ENCODE assay signal across 34 cellular contexts in genomic region chr3:81947359-81947758, GRCh38.
"Had no signal": no experiment of that assay in that cellular context is flagged by ENCODE, and none has a peak within 500 bp of the region (broad histone marks: within the 10 kb centered on the region; RNA-seq: fewer than 3 reads in every experiment).

No MANE protein-coding gene starts in this region.

- H3K27ac Mint-ChIP-seq: activated naive CD4-positive, alpha-beta T cell treated with anti-CD3 and anti-CD28 coated beads, Interleukin-2, amount 10 ng/mL, durations not matched to agents 7 days and 5 days; activated T-helper 1 cell treated with anti-CD3 and anti-CD28 coated beads, Interleukin-12 subunit alpha, Interleukin-12 subunit beta, Interleukin-2, Interleukin-4 antibody, amounts not matched to agents 30 ng/mL and 10 ng/mL and 1 ng/mL, durations not matched to agents 14 hours and 24 hours and 36 hours; dendritic cell treated with granulocyte-macrophage colony-stimulating factor and Interleukin-4, amounts not matched to agents 40 ng/mL and 50 ng/mL, for 4 days; endodermal cell; mesothelial cell of epicardium; naive B cell; nephron progenitor cell; progenitor cell of endocrine pancreas; T-helper 2 cell treated with Interferon-gamma antibody and Interleukin-4, amounts not matched to agents 5 μg/mL and 100 μg/mL, for 36 hours had no signal

- H3K36me3 ChIP-seq: brain microvascular endothelial cell, esophagus muscularis mucosa, neutrophil, ovary, right lobe of liver, transverse colon, uterus, WERI-Rb-1 had no signal

- H3K4me1 ChIP-seq: esophagus muscularis mucosa, right lobe of liver, testis, transverse colon, uterus had no signal

- FAIRE-seq: astrocyte, frontal cortex, kidney, TTC549 had no signal

- H3K27me3 Mint-ChIP-seq: activated naive CD4-positive, alpha-beta T cell treated with anti-CD3 and anti-CD28 coated beads, Interleukin-2, amount 10 ng/mL, durations not matched to agents 7 days and 5 days; central memory CD8-positive, alpha-beta T cell; dendritic cell treated with granulocyte-macrophage colony-stimulating factor and Interleukin-4, amounts not matched to agents 40 ng/mL and 50 ng/mL, for 4 days; progenitor cell of endocrine pancreas had no signal

- H3K4me1 Mint-ChIP-seq: activated naive CD4-positive, alpha-beta T cell treated with anti-CD3 and anti-CD28 coated beads, Interleukin-2, amount 10 ng/mL, durations not matched to agents 7 days and 5 days; central memory CD8-positive, alpha-beta T cell; naive B cell; nephron progenitor cell had no signal

- H3K9me3 Mint-ChIP-seq: activated naive CD4-positive, alpha-beta T cell treated with anti-CD3 and anti-CD28 coated beads, Interleukin-2, amount 10 ng/mL, durations not matched to agents 7 days and 5 days; activated T-helper 1 cell treated with anti-CD3 and anti-CD28 coated beads, Interleukin-12 subunit alpha, Interleukin-12 subunit beta, Interleukin-2, Interleukin-4 antibody, amounts not matched to agents 30 ng/mL and 10 ng/mL and 1 ng/mL, durations not matched to agents 14 hours and 24 hours and 36 hours had no signal

- H3K4me3 ChIP-seq: esophagus muscularis mucosa, ovary, right lobe of liver, testis, transverse colon, uterus had no signal

- H3K27me3 ChIP-seq: brain microvascular endothelial cell, esophagus muscularis mucosa, neutrophil, ovary, right lobe of liver, testis, transverse colon, uterus had no signal

- H3K9me3 ChIP-seq: neutrophil, ovary, testis, uterus had no signal

- DNase-seq: activated CD4-positive, alpha-beta T cell treated with anti-CD3 and anti-CD28 coated beads for 48 hours; activated CD4-positive, alpha-beta T cell treated with anti-CD3 and anti-CD28 coated beads, Interleukin-2, amount 50 U/mL, for 48 hours; activated CD8-positive, alpha-beta memory T cell treated with anti-CD3 and anti-CD28 coated beads for 24 hours; activated CD8-positive, alpha-beta memory T cell treated with anti-CD3 and anti-CD28 coated beads, Interleukin-2, amount 50 U/mL, for 4 hours; activated effector memory CD4-positive, alpha-beta T cell treated with anti-CD3 and anti-CD28 coated beads, Interleukin-2, amount 50 U/mL, for 16 hours; activated naive CD4-positive, alpha-beta T cell treated with anti-CD3 and anti-CD28 coated beads, Interleukin-2, amount 10 ng/mL, durations not matched to agents 7 days and 5 days; activated T-cell treated with anti-CD3 and anti-CD28 coated beads, Interleukin-2, amount 50 U/mL, for 1 hour; amniotic stem cell; brain microvascular endothelial cell; endodermal cell; glutamatergic neuron; kidney; left colon; naive B cell; nephron progenitor cell; ovary; right lobe of liver; stimulated activated CD4-positive, alpha-beta T cell treated with anti-CD3 and anti-CD28 coated beads, Interleukin-4, amount 100 ng/mL, for 1 hour; stimulated activated naive CD8-positive, alpha-beta T cell treated with anti-CD3 and anti-CD28 coated beads, Interleukin-15, Interleukin-2, amounts not matched to agents 100 U/mL and 50 U/mL, for 24 hours; testis; transverse colon; uterus; WERI-Rb-1 had no signal

- H3K27ac ChIP-seq: brain microvascular endothelial cell, esophagus muscularis mucosa, neutrophil, ovary, right lobe of liver, testis, transverse colon, uterus, WERI-Rb-1 had no signal

- H3K4me3 Mint-ChIP-seq: activated naive CD4-positive, alpha-beta T cell treated with anti-CD3 and anti-CD28 coated beads, Interleukin-2, amount 10 ng/mL, durations not matched to agents 7 days and 5 days; activated T-helper 1 cell treated with anti-CD3 and anti-CD28 coated beads, Interleukin-12 subunit alpha, Interleukin-12 subunit beta, Interleukin-2, Interleukin-4 antibody, amounts not matched to agents 30 ng/mL and 10 ng/mL and 1 ng/mL, durations not matched to agents 14 hours and 24 hours and 36 hours; central memory CD8-positive, alpha-beta T cell; dendritic cell treated with granulocyte-macrophage colony-stimulating factor and Interleukin-4, amounts not matched to agents 40 ng/mL and 50 ng/mL, for 4 days; endodermal cell; mesothelial cell of epicardium; naive B cell; nephron progenitor cell; T-helper 2 cell treated with Interferon-gamma antibody and Interleukin-4, amounts not matched to agents 5 μg/mL and 100 μg/mL, for 36 hours had no signal

- H3K36me3 Mint-ChIP-seq: activated naive CD4-positive, alpha-beta T cell treated with anti-CD3 and anti-CD28 coated beads, Interleukin-2, amount 10 ng/mL, durations not matched to agents 7 days and 5 days; mesothelial cell of epicardium had no signal
